ENCODE assay signal across 17 cellular contexts in genomic region chr14:28784262-28785021, GRCh38. TPM values are rescaled to one million over a fixed set of nuclear protein-coding genes. Genes with fewer than 3 reads are reported as not detected.
DNase-seq lines count a peak whose midpoint lies in the region; ATAC-seq and TF ChIP-seq lines count a peak whose summit lies in the region.
"Had no signal": no experiment of that assay in that cellular context is flagged by ENCODE, and none has a peak within 500 bp of the region (broad histone marks: within the 10 kb centered on the region; RNA-seq: fewer than 3 reads in every experiment).

No MANE protein-coding gene starts in this region.

- no peak for TF ChIP-seq CTCF in retinal pigment epithelial cell (conservative IDR thresholded peaks at IDR 0.05; ENCODE audit: low read depth, low read length)

- H3K4me3 ChIP-seq in HUES6 (ENCODE audit: low read depth, low read length): peak overlapping the region; percentile 65
- H3K4me3 ChIP-seq in adipocyte (ENCODE audit: low read length): peak overlapping the region; percentile 73
- peak overlapping the region; percentile 63; the same call in 1 of the 2 replicates for H3K4me3 ChIP-seq in iPS-18c (ENCODE audit: insufficient read depth, low read depth, low read length)
- peak overlapping the region; percentile 53 for H3K4me3 ChIP-seq in retinal pigment epithelial cell (ENCODE audit: low read length)

- H3K27me3 ChIP-seq in HUES6 (ENCODE audit: control insufficient read depth, insufficient read depth, low read length) (peaks cover 98% of the 10 kb centered on the region), adipocyte (replicated peaks; ENCODE audit: control insufficient read depth, insufficient read depth, low read length) (peaks cover 66% of the 10 kb centered on the region)

- H3K9me3 Mint-ChIP-seq in activated T-helper 1 cell treated with anti-CD3 and anti-CD28 coated beads, Interleukin-12 subunit alpha, Interleukin-12 subunit beta, Interleukin-2, Interleukin-4 antibody, amounts not matched to agents 30 ng/mL and 10 ng/mL and 1 ng/mL, durations not matched to agents 14 hours and 24 hours and 36 hours: peaks cover 9% of the 10 kb centered on the region

- H3K9ac ChIP-seq in HUES6 (ENCODE audit: low read length) (no peak overlapping the region), adipocyte (ENCODE audit: low read length) (no peak overlapping the region)

- no peak overlapping the region for H3K27ac Mint-ChIP-seq in activated T-helper 1 cell treated with anti-CD3 and anti-CD28 coated beads, Interleukin-12 subunit alpha, Interleukin-12 subunit beta, Interleukin-2, Interleukin-4 antibody, amounts not matched to agents 30 ng/mL and 10 ng/mL and 1 ng/mL, durations not matched to agents 14 hours and 24 hours and 36 hours
- H3K27ac Mint-ChIP-seq: activated CD4-positive, alpha-beta memory T cell treated with anti-CD3 and anti-CD28 coated beads for 36 hours; CD4-positive, alpha-beta memory T cell; natural killer cell treated with Interleukin-12 subunit alpha and Interleukin-12 subunit beta and Interleukin-15 and Interleukin-18, amount 100 ng/mL, for 72 hours; T-helper 1 cell treated with Interleukin-12 subunit alpha and Interleukin-12 subunit beta and Interleukin-4 antibody, amounts not matched to agents 30 μg/mL and 1 μg/mL, for 36 hours had no signal

- no peaks in the 10 kb centered on the region for H3K36me3 ChIP-seq in HUES6 (ENCODE audit: control insufficient read depth, insufficient read depth, low read length)
- H3K36me3 ChIP-seq in adipocyte (ENCODE audit: control insufficient read depth, insufficient read depth, low read length, severe bottlenecking): no peaks in the 10 kb centered on the region
- H3K36me3 ChIP-seq: spleen, thyroid gland had no signal

- peaks cover 6% of the 10 kb centered on the region for H3K27me3 Mint-ChIP-seq in activated T-helper 1 cell treated with anti-CD3 and anti-CD28 coated beads, Interleukin-12 subunit alpha, Interleukin-12 subunit beta, Interleukin-2, Interleukin-4 antibody, amounts not matched to agents 30 ng/mL and 10 ng/mL and 1 ng/mL, durations not matched to agents 14 hours and 24 hours and 36 hours (ENCODE audit: insufficient read depth)

- H3K4me1 ChIP-seq in HUES6 (ENCODE audit: control insufficient read depth, insufficient read depth, low read length) (peaks cover 6% of the 10 kb centered on the region; the same call in 1 of the 2 replicates), adipocyte (ENCODE audit: control insufficient read depth, insufficient read depth, low read length) (peaks cover 11% of the 10 kb centered on the region)

- intact Hi-C loops in activated T-helper 1 cell treated with anti-CD3 and anti-CD28 coated beads, Interleukin-12 subunit alpha, Interleukin-12 subunit beta, Interleukin-2, Interleukin-4 antibody, amounts not matched to agents 30 ng/mL and 10 ng/mL and 1 ng/mL, durations not matched to agents 14 hours and 24 hours and 36 hours (cut with micrococcal nuclease): no loop called here

- no peaks in the 10 kb centered on the region; the same call in 1 of the 2 replicates for H3K9me3 ChIP-seq in HUES6 (ENCODE audit: control insufficient read depth, insufficient read depth, low read depth, low read length)
- no peaks in the 10 kb centered on the region for H3K9me3 ChIP-seq in adipocyte (ENCODE audit: control insufficient read depth, low read length)
- no peaks in the 10 kb centered on the region for H3K9me3 ChIP-seq in iPS-18c (ENCODE audit: control insufficient read depth, insufficient read depth, low read length)
- H3K9me3 ChIP-seq: thyroid gland had no signal

- no peaks in the 10 kb centered on the region for H3K36me3 Mint-ChIP-seq in activated T-helper 1 cell treated with anti-CD3 and anti-CD28 coated beads, Interleukin-12 subunit alpha, Interleukin-12 subunit beta, Interleukin-2, Interleukin-4 antibody, amounts not matched to agents 30 ng/mL and 10 ng/mL and 1 ng/mL, durations not matched to agents 14 hours and 24 hours and 36 hours (ENCODE audit: low read depth)

- no peak for DNase-seq in adipocyte (ENCODE audit: low read depth)
- no peak for DNase-seq in retinal pigment epithelial cell (ENCODE audit: low read depth)
- no peak for DNase-seq in activated T-helper 1 cell treated with anti-CD3 and anti-CD28 coated beads, Interleukin-12 subunit alpha, Interleukin-12 subunit beta, Interleukin-2, Interleukin-4 antibody, amounts not matched to agents 30 ng/mL and 10 ng/mL and 1 ng/mL, durations not matched to agents 14 hours and 24 hours and 36 hours (ENCODE audit: low spot score)
- DNase-seq: activated CD4-positive, alpha-beta memory T cell treated with anti-CD3 and anti-CD28 coated beads for 36 hours; CD4-positive, alpha-beta memory T cell; Kasumi-1; kidney glomerular epithelial cell; NCI-H2227 treated with DMSO at 0.1 percent for 48 hours; spleen; thyroid gland had no signal

- no peak overlapping the region for H3K27ac ChIP-seq in HUES6 (ENCODE audit: low read depth, low read length)
- H3K27ac ChIP-seq: spleen, thyroid gland had no signal

- no peaks in the 10 kb centered on the region for H3K4me1 Mint-ChIP-seq in activated T-helper 1 cell treated with anti-CD3 and anti-CD28 coated beads, Interleukin-12 subunit alpha, Interleukin-12 subunit beta, Interleukin-2, Interleukin-4 antibody, amounts not matched to agents 30 ng/mL and 10 ng/mL and 1 ng/mL, durations not matched to agents 14 hours and 24 hours and 36 hours (ENCODE audit: low read depth)

- no peak overlapping the region for H3K4me3 Mint-ChIP-seq in activated T-helper 1 cell treated with anti-CD3 and anti-CD28 coated beads, Interleukin-12 subunit alpha, Interleukin-12 subunit beta, Interleukin-2, Interleukin-4 antibody, amounts not matched to agents 30 ng/mL and 10 ng/mL and 1 ng/mL, durations not matched to agents 14 hours and 24 hours and 36 hours
- H3K4me3 Mint-ChIP-seq: activated CD4-positive, alpha-beta memory T cell treated with anti-CD3 and anti-CD28 coated beads for 36 hours; natural killer cell treated with Interleukin-12 subunit alpha and Interleukin-12 subunit beta and Interleukin-15 and Interleukin-18, amount 100 ng/mL, for 72 hours; T-helper 1 cell treated with Interleukin-12 subunit alpha and Interleukin-12 subunit beta and Interleukin-4 antibody, amounts not matched to agents 30 μg/mL and 1 μg/mL, for 36 hours had no signal

- ATAC-seq in HG02938 (IDR thresholded peaks at IDR 0.05; ENCODE audit: unreplicated experiment): no peak
- ATAC-seq in HG03354 (IDR thresholded peaks at IDR 0.05; ENCODE audit: poor library complexity, severe bottlenecking, unreplicated experiment): no peak
- no peak for ATAC-seq in GM19463 (IDR thresholded peaks at IDR 0.05; ENCODE audit: unreplicated experiment)
- ATAC-seq: natural killer cell treated with Interleukin-12 subunit alpha and Interleukin-12 subunit beta and Interleukin-15 and Interleukin-18, amount 100 ng/mL, for 72 hours had no signal

RNA-seq across cellular contexts. Expression of gene FOXG1, which starts 17.9 kb away (rescaled TPM):
- total RNA-seq in activated T-helper 1 cell treated with anti-CD3 and anti-CD28 coated beads, Interleukin-12 subunit alpha, Interleukin-12 subunit beta, Interleukin-2, Interleukin-4 antibody, amounts not matched to agents 30 ng/mL and 10 ng/mL and 1 ng/mL, durations not matched to agents 14 hours and 24 hours and 36 hours: not detected in 2 replicates
- total RNA-seq: activated CD4-positive, alpha-beta memory T cell treated with anti-CD3 and anti-CD28 coated beads for 36 hours; CD4-positive, alpha-beta memory T cell; natural killer cell treated with Interleukin-12 subunit alpha and Interleukin-12 subunit beta and Interleukin-15 and Interleukin-18, amount 100 ng/mL, for 72 hours had no signal
